12 cellular contexts compared by ENCODE assay signal in the genomic region with DNA sequence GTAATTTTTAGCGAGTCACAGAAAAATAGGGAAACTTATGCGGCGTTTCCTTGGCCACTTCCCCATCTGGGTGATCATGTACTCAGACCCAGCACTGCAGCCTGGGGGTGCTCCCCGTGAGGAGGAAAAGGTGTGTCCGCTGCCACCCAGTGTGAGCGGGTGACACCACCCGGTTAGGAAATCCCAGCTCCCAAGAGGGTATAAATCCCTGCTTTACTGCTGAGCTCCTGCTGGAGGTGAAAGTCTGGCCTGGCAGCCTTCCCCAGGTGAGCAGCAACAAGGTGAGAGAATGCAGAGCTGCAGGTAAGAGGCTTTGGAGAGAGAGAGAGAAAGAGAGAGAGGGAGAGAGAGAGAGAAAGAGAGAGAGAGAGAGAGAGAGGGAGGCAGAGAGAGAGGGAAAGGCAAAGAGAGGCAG. TPM values are rescaled to one million over a fixed set of nuclear protein-coding genes. Genes with fewer than 3 reads are reported as not detected.
DNase-seq lines count a peak whose midpoint lies in the region; ATAC-seq and TF ChIP-seq lines count a peak whose summit lies in the region.
"Had no signal": no experiment of that assay in that cellular context is flagged by ENCODE, and none has a peak within 500 bp of the region (broad histone marks: within the 10 kb centered on the region; RNA-seq: fewer than 3 reads in every experiment).

A gene with protein sequence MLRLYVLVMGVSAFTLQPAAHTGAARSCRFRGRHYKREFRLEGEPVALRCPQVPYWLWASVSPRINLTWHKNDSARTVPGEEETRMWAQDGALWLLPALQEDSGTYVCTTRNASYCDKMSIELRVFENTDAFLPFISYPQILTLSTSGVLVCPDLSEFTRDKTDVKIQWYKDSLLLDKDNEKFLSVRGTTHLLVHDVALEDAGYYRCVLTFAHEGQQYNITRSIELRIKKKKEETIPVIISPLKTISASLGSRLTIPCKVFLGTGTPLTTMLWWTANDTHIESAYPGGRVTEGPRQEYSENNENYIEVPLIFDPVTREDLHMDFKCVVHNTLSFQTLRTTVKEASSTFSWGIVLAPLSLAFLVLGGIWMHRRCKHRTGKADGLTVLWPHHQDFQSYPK (plus strand): TSS at position 230 of the 415 bp plus-strand sequence. CDS start 16,616 bp downstream, outside the sequence.

- H3K36me3 ChIP-seq in left lung: peaks cover 0 to 12% of the 10 kb centered on the region in 2 donors

- no peak within 1 kb of the TSS for H3K4me3 Mint-ChIP-seq in activated T-helper 17 cell treated with anti-CD3 and anti-CD28 coated beads, Interleukin-2, amount 50 U/mL, for 72 hours
- H3K4me3 Mint-ChIP-seq in stimulated activated naive B cell treated with anti-CD40 and anti-IgM and Interleukin-4, amounts not matched to agents 10 μg/mL and 1 μg/mL and 100 μg/mL, for 72 hours: peak within 1 kb of the TSS in 1 of 2 donors; percentile 9
- H3K4me3 Mint-ChIP-seq: T-helper 2 cell treated with Interferon-gamma antibody and Interleukin-4, amounts not matched to agents 5 μg/mL and 100 μg/mL, for 36 hours had no signal

- no peak for TF ChIP-seq CTCF in left lung (IDR thresholded peaks at IDR 0.05)

- no peaks in the 10 kb centered on the region for H3K9me3 ChIP-seq in left lung

- H3K4me3 ChIP-seq in left lung: peak within 1 kb of the TSS in 1 of 2 donors; percentile 52

- H3K9me3 Mint-ChIP-seq in activated T-helper 17 cell treated with anti-CD3 and anti-CD28 coated beads, Interleukin-2, amount 50 U/mL, for 72 hours: no peaks in the 10 kb centered on the region
- H3K9me3 Mint-ChIP-seq in stimulated activated naive B cell treated with anti-CD40 and anti-IgM and Interleukin-4, amounts not matched to agents 10 μg/mL and 1 μg/mL and 100 μg/mL, for 72 hours: no peaks in the 10 kb centered on the region
- H3K9me3 Mint-ChIP-seq: T-helper 2 cell treated with Interferon-gamma antibody and Interleukin-4, amounts not matched to agents 5 μg/mL and 100 μg/mL, for 36 hours had no signal

- no peaks in the 10 kb centered on the region for H3K4me1 Mint-ChIP-seq in activated T-helper 17 cell treated with anti-CD3 and anti-CD28 coated beads, Interleukin-2, amount 50 U/mL, for 72 hours
- H3K4me1 Mint-ChIP-seq in stimulated activated naive B cell treated with anti-CD40 and anti-IgM and Interleukin-4, amounts not matched to agents 10 μg/mL and 1 μg/mL and 100 μg/mL, for 72 hours: peaks cover 26 to 33% of the 10 kb centered on the region in 2 donors

- no peak for ATAC-seq in activated T-helper 17 cell treated with anti-CD3 and anti-CD28 coated beads, Interleukin-2, amount 50 U/mL, for 72 hours (replicated peaks)
- ATAC-seq in left lung: peak; percentile 75
- peak; percentile 83 to 89 for ATAC-seq in stimulated activated naive B cell treated with anti-CD40 and anti-IgM and Interleukin-4, amounts not matched to agents 10 μg/mL and 1 μg/mL and 100 μg/mL, for 72 hours (replicated peaks)
- no peak for ATAC-seq in HG02981 (IDR thresholded peaks at IDR 0.05; ENCODE audit: unreplicated experiment)
- ATAC-seq in GM18517 (IDR thresholded peaks at IDR 0.05; ENCODE audit: unreplicated experiment): no peak

- DNase-seq in LoVo (ENCODE audit: low spot score): peak; percentile 59
- peak; percentile 80 to 88 for DNase-seq in left lung
- peak; percentile 20 for DNase-seq in stimulated activated naive B cell treated with anti-CD40 and anti-IgM and Interleukin-4, amounts not matched to agents 10 μg/mL and 1 μg/mL and 100 μg/mL, for 72 hours
- no peak for DNase-seq in GM19240 (ENCODE audit: insufficient read length, low spot score)
- DNase-seq in NCI-H774 (lab: John Stamatoyannopoulos, UW): no peak
- DNase-seq: activated T-cell treated with anti-CD3 and anti-CD28 coated beads, Interleukin-2, amount 50 U/mL, for 48 hours; dermis blood vessel endothelial cell; DND-41 had no signal

- peaks cover 11% of the 10 kb centered on the region for H3K27me3 Mint-ChIP-seq in activated T-helper 17 cell treated with anti-CD3 and anti-CD28 coated beads, Interleukin-2, amount 50 U/mL, for 72 hours
- H3K27me3 Mint-ChIP-seq in stimulated activated naive B cell treated with anti-CD40 and anti-IgM and Interleukin-4, amounts not matched to agents 10 μg/mL and 1 μg/mL and 100 μg/mL, for 72 hours: peaks cover 26 to 31% of the 10 kb centered on the region in 2 donors

- intact Hi-C loops in left lung (cut with DNase I): no loop called here

- H3K27ac Mint-ChIP-seq in activated T-helper 17 cell treated with anti-CD3 and anti-CD28 coated beads, Interleukin-2, amount 50 U/mL, for 72 hours: peak within 1 kb of the TSS; percentile 48
- H3K27ac Mint-ChIP-seq in stimulated activated naive B cell treated with anti-CD40 and anti-IgM and Interleukin-4, amounts not matched to agents 10 μg/mL and 1 μg/mL and 100 μg/mL, for 72 hours: peak within 1 kb of the TSS; percentile 42
- H3K27ac Mint-ChIP-seq: T-helper 2 cell treated with Interferon-gamma antibody and Interleukin-4, amounts not matched to agents 5 μg/mL and 100 μg/mL, for 36 hours had no signal

- H3K27ac ChIP-seq in left lung: peak within 1 kb of the TSS in 1 of 2 donors; percentile 78

- no peaks in the 10 kb centered on the region for H3K36me3 Mint-ChIP-seq in activated T-helper 17 cell treated with anti-CD3 and anti-CD28 coated beads, Interleukin-2, amount 50 U/mL, for 72 hours (ENCODE audit: low read depth)
- H3K36me3 Mint-ChIP-seq in stimulated activated naive B cell treated with anti-CD40 and anti-IgM and Interleukin-4, amounts not matched to agents 10 μg/mL and 1 μg/mL and 100 μg/mL, for 72 hours: no peaks in the 10 kb centered on the region

- peaks cover 0 to 38% of the 10 kb centered on the region in 2 donors for H3K4me1 ChIP-seq in left lung

- H3K27me3 ChIP-seq in left lung: no peaks in the 10 kb centered on the region

RNA-seq across cellular contexts. Expression of the gene that starts here (rescaled TPM):
- total RNA-seq in activated T-helper 17 cell treated with anti-CD3 and anti-CD28 coated beads, Interleukin-2, amount 50 U/mL, for 72 hours: 10 to 100 TPM; 55.8 to 97.6 TPM
- total RNA-seq in left lung: 100 to 1,000 TPM in 1 of 2 donors, 1 to 10 TPM in 1; 4.9 to 195 TPM

Comparison
In these comparisons a context has a peak if more than half of its experiments do, and no peak if none do; other contexts are left out.
1. DNase-seq: peak in LoVo (single experiment), left lung (2 of 2) and stimulated activated naive B cell treated with anti-CD40 and anti-IgM and Interleukin-4, amounts not matched to agents 10 μg/mL and 1 μg/mL and 100 μg/mL, for 72 hours (single experiment); none in GM19240 (single experiment) and NCI-H774 (single experiment).
2. ATAC-seq: peak in left lung (single experiment) and stimulated activated naive B cell treated with anti-CD40 and anti-IgM and Interleukin-4, amounts not matched to agents 10 μg/mL and 1 μg/mL and 100 μg/mL, for 72 hours (2 of 2); none in activated T-helper 17 cell treated with anti-CD3 and anti-CD28 coated beads, Interleukin-2, amount 50 U/mL, for 72 hours (single experiment), HG02981 (single experiment) and GM18517 (single experiment).